ENCODE assay signal across 23 cellular contexts in genomic region chrX:18394477-18394876, GRCh38. TPM values are rescaled to one million over a fixed set of nuclear protein-coding genes. Genes with fewer than 3 reads are reported as not detected.
DNase-seq lines count a peak whose midpoint lies in the region; ATAC-seq, FAIRE-seq and TF ChIP-seq lines count a peak whose summit lies in the region.
"Had no signal": no experiment of that assay in that cellular context is flagged by ENCODE, and none has a peak within 500 bp of the region (broad histone marks: within the 10 kb centered on the region; RNA-seq: fewer than 3 reads in every experiment).

No MANE protein-coding gene starts in this region.

- peak; percentile 27 for DNase-seq in A673 (ENCODE audit: low spot score)
- DNase-seq in RCC 7860 (ENCODE audit: low spot score) = peak; percentile 38
- no peak for DNase-seq in body of pancreas
- DNase-seq in neural progenitor cell (ENCODE audit: low spot score) = no peak
- DNase-seq in OCI-M1 (lab: John Stamatoyannopoulos, UW) = no peak
- no peak for DNase-seq in GOT3 (lab: John Stamatoyannopoulos, UW)
- DNase-seq: CD8-positive, alpha-beta memory T cell; DMS53; Kasumi-1; MM.1S; NCI-H1092 treated with DMSO at 0.1 percent for 48 hours; NCI-H146; NCI-H2029 treated with DMSO at 0.1 percent for 48 hours; NCI-H2171 treated with DMSO at 0.1 percent for 48 hours; NCI-H526 treated with DMSO at 0.1 percent for 48 hours; NK-92 treated with Interleukin-12 subunit alpha and Interleukin-12 subunit beta, amount 100 ng/mL, for 24 hours; Right ventricle myocardium superior had no signal

- TF ChIP-seq CTCF in A673 (conservative IDR thresholded peaks at IDR 0.05; ENCODE audit: low read depth, low read length) (no peak), body of pancreas (IDR thresholded peaks at IDR 0.05) (no peak), neural progenitor cell (IDR thresholded peaks at IDR 0.05) (no peak)

- H3K9me3 ChIP-seq in A673 (ENCODE audit: low read depth, low read length, poor library complexity, severe bottlenecking) = no peaks in the 10 kb centered on the region
- no peaks in the 10 kb centered on the region for H3K9me3 ChIP-seq in body of pancreas
- H3K9me3 ChIP-seq in neural progenitor cell (ENCODE audit: low read depth) = no peaks in the 10 kb centered on the region
- H3K9me3 ChIP-seq: BLaER1 treated with 17β-estradiol and CSF1 and Interleukin-3, amounts not matched to agents 10 nM and 100 nM had no signal

- WGBS in body of pancreas, 2 donors = 41 to 53% methylated on average over 4 to 11 of the region's 11 CpGs

- POLR2A ChIA-PET in A673 (lab: Charles Lee; ENCODE audit: low non-redundant PET) = no interaction called here

- no peak for TF ChIP-seq POLR2A in body of pancreas (IDR thresholded peaks at IDR 0.05)

- H3K9me3 Mint-ChIP-seq in neural progenitor cell = peaks cover 3% of the 10 kb centered on the region
- H3K9me3 Mint-ChIP-seq: CD8-positive, alpha-beta memory T cell had no signal

- no peak overlapping the region for H3K4me3 Mint-ChIP-seq in neural progenitor cell
- H3K4me3 Mint-ChIP-seq: CD8-positive, alpha-beta memory T cell; H9 had no signal

- peaks cover 4% of the 10 kb centered on the region for H3K4me1 ChIP-seq in A673 (ENCODE audit: insufficient read depth, low read length, poor library complexity, severe bottlenecking)
- no peaks in the 10 kb centered on the region for H3K4me1 ChIP-seq in body of pancreas
- H3K4me1 ChIP-seq in neural progenitor cell = no peaks in the 10 kb centered on the region
- H3K4me1 ChIP-seq: BLaER1 treated with 17β-estradiol and CSF1 and Interleukin-3, amounts not matched to agents 10 nM and 100 nM had no signal

- no peaks in the 10 kb centered on the region for H3K79me2 ChIP-seq in neural progenitor cell (ENCODE audit: low read depth)

- no peaks in the 10 kb centered on the region for H3K36me3 ChIP-seq in A673 (ENCODE audit: insufficient read depth, low read length, poor library complexity, severe bottlenecking)
- H3K36me3 ChIP-seq in body of pancreas (replicated peaks in 1 of 2; ENCODE audit: insufficient read depth in 1 of 2, low read depth in 2 of 2) = no peaks in the 10 kb centered on the region
- no peaks in the 10 kb centered on the region for H3K36me3 ChIP-seq in neural progenitor cell
- H3K36me3 ChIP-seq: BLaER1 treated with 17β-estradiol and CSF1 and Interleukin-3, amounts not matched to agents 10 nM and 100 nM had no signal

- peak overlapping the region; percentile 20 for H2AFZ ChIP-seq in neural progenitor cell (replicated peaks)

- intact Hi-C loops in A673 (cut with micrococcal nuclease; ENCODE audit: unreplicated experiment) = loop anchor here (5.0 to 10.0 kb wide), 5 partner anchors 280 to 783 kb away; partner anchors contain the start of gene RS1
- intact Hi-C loops in body of pancreas (cut with DNase I) = no loop called here

- no peaks in the 10 kb centered on the region for H3K36me3 Mint-ChIP-seq in neural progenitor cell
- H3K36me3 Mint-ChIP-seq: CD8-positive, alpha-beta memory T cell had no signal

- peaks cover 3% of the 10 kb centered on the region for H3K4me1 Mint-ChIP-seq in neural progenitor cell
- H3K4me1 Mint-ChIP-seq: H9 had no signal

- H3K27me3 Mint-ChIP-seq in neural progenitor cell (ENCODE audit: insufficient read depth, low read depth) = no peaks in the 10 kb centered on the region

- CTCF ChIA-PET in A673 (lab: Charles Lee) = interaction anchor here (1.0 kb wide), 1 partner anchor 940 kb away, joined by 13 read pairs; no protein-coding TSS in a partner anchor

- H3K27ac ChIP-seq in A673 (ENCODE audit: low read depth, low read length, poor library complexity, severe bottlenecking) (no peak overlapping the region), body of pancreas (peak overlapping the region in 3 of 4 donors; percentile 26 to 36 (median 28)), neural progenitor cell (no peak overlapping the region)
- H3K27ac ChIP-seq: BLaER1 treated with 17β-estradiol and CSF1 and Interleukin-3, amounts not matched to agents 10 nM and 100 nM had no signal

- H3K9ac ChIP-seq in neural progenitor cell = no peak overlapping the region
- H3K9ac ChIP-seq: BLaER1 treated with 17β-estradiol and CSF1 and Interleukin-3, amounts not matched to agents 10 nM and 100 nM had no signal

- no peaks in the 10 kb centered on the region for H3F3A ChIP-seq in neural progenitor cell (ENCODE audit: low read depth)

- no TSS peak for BruUV-seq in A673 (replicated peaks; lab: Mats Ljungman, UMichigan)

- FAIRE-seq in RCC 7860 (lab: Jason Lieb, UNC) = no peak
- FAIRE-seq: A204.1, GM12891, HTR-8/SVneo had no signal

- no peak overlapping the region for H3K27ac Mint-ChIP-seq in neural progenitor cell
- H3K27ac Mint-ChIP-seq: CD8-positive, alpha-beta memory T cell had no signal

- ATAC-seq in body of pancreas = no peak
- ATAC-seq in GM21447 (IDR thresholded peaks at IDR 0.05; ENCODE audit: unreplicated experiment) = no peak

- H3K4me3 ChIP-seq in A673 (ENCODE audit: low read depth, low read length, poor library complexity, severe bottlenecking) (no peak overlapping the region), body of pancreas (no peak overlapping the region), neural progenitor cell (no peak overlapping the region)
- H3K4me3 ChIP-seq: BLaER1 treated with 17β-estradiol and CSF1 and Interleukin-3, amounts not matched to agents 10 nM and 100 nM had no signal

- no peak overlapping the region for H3K4me2 ChIP-seq in neural progenitor cell
- H3K4me2 ChIP-seq: BLaER1 treated with 17β-estradiol and CSF1 and Interleukin-3, amounts not matched to agents 10 nM and 100 nM had no signal

- H3K27me3 ChIP-seq in A673 (replicated peaks; ENCODE audit: insufficient read depth, low read depth, low read length, poor library complexity) (no peaks in the 10 kb centered on the region), body of pancreas (no peaks in the 10 kb centered on the region), neural progenitor cell (no peaks in the 10 kb centered on the region)

- no peaks in the 10 kb centered on the region for H4K20me1 ChIP-seq in neural progenitor cell (ENCODE audit: low read depth)

RNA-seq across cellular contexts. Expression of gene CDKL5, which starts 30.9 kb away (rescaled TPM):
- total RNA-seq in A673 (2021) (7.5 and 9.2 TPM in 2 replicates), body of pancreas (1 to 10 TPM; 3.6 to 5.7 TPM), neural progenitor cell (ENCODE audit: low replicate concordance) (6.8 and 8.6 TPM in 2 replicates)

RNA-seq across cellular contexts. Expression of gene SCML2, which starts 40.0 kb away (rescaled TPM):
- total RNA-seq in A673 (2021) = 13.9 and 14.6 TPM in 2 replicates
- total RNA-seq in body of pancreas = 1 to 10 TPM; 2.3 TPM
- total RNA-seq in neural progenitor cell (ENCODE audit: low replicate concordance) = 27.8 and 36.8 TPM in 2 replicates

Comparison
In these comparisons a context has a peak if more than half of its experiments do, and no peak if none do; other contexts are left out.
1. DNase-seq: peak in A673 (single experiment) and RCC 7860 (single experiment); none in body of pancreas (0 of 4), neural progenitor cell (single experiment), OCI-M1 (single experiment) and GOT3 (single experiment).
2. H3K27ac ChIP-seq: peak in body of pancreas (3 of 4); none in A673 (single experiment) and neural progenitor cell (single experiment).